ENCODE assay signal across 13 cellular contexts in the genomic region with DNA sequence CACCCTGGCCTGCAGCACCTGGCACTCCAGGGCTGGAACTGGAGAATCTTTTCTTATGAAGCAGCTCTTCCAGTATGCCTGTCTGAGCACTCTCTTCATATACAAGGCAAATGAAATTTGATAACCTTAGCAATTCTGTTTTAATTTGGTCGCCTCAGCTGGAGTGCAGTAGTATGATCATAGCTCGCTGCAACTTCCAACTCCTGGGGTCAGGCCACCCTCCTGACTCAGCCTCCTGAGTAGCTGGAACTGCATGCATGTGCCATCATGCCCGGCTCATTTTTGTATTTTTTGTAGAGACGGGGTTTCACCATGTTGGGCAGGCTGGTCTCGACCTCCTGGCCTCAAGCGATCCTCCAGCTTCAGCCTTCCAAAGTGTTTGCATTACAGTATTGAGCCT.
DNase-seq lines count a peak whose midpoint lies in the region; ATAC-seq and TF ChIP-seq lines count a peak whose summit lies in the region.
"Had no signal": no experiment of that assay in that cellular context is flagged by ENCODE, and none has a peak within 500 bp of the region (broad histone marks: within the 10 kb centered on the region; RNA-seq: fewer than 3 reads in every experiment).

No MANE protein-coding gene starts in this region.

- peak; percentile 61 for DNase-seq in MCF 10A (ENCODE audit: unreplicated experiment)
- DNase-seq in breast epithelium (ENCODE audit: low spot score in 2 of 2): no peak
- peak; percentile 79 for DNase-seq in NCI-H345 (lab: John Stamatoyannopoulos, UW)
- DNase-seq in dermis blood vessel endothelial cell: peak; percentile 19
- DNase-seq in RKO (ENCODE audit: low spot score): no peak
- DNase-seq in endothelial cell (ENCODE audit: low spot score): no peak
- no peak for DNase-seq in natural killer cell
- DNase-seq: DMS79 treated with DMSO at 0.1 percent for 48 hours; Kasumi-1; NCI-H524 treated with DMSO at 0.1 percent for 48 hours; stimulated activated CD4-positive, alpha-beta T cell treated with anti-CD3 and anti-CD28 coated beads, Interleukin-4, amount 100 ng/mL, for 24 hours had no signal

- H3K36me3 ChIP-seq in breast epithelium: no peaks in the 10 kb centered on the region

- no peaks in the 10 kb centered on the region for H3K4me1 ChIP-seq in breast epithelium

- no peaks in the 10 kb centered on the region for H3K9me3 ChIP-seq in breast epithelium
- H3K9me3 ChIP-seq: upper lobe of left lung had no signal

- H3K36me3 Mint-ChIP-seq in MCF 10A (ENCODE audit: insufficient read depth, unreplicated experiment): peaks cover 6% of the 10 kb centered on the region
- peaks cover 15% of the 10 kb centered on the region for H3K36me3 Mint-ChIP-seq in endothelial cell (ENCODE audit: low read depth, unreplicated experiment)
- no peaks in the 10 kb centered on the region for H3K36me3 Mint-ChIP-seq in natural killer cell

- H3K9me3 Mint-ChIP-seq in MCF 10A (ENCODE audit: unreplicated experiment): no peaks in the 10 kb centered on the region
- no peaks in the 10 kb centered on the region for H3K9me3 Mint-ChIP-seq in endothelial cell (ENCODE audit: unreplicated experiment)
- H3K9me3 Mint-ChIP-seq in natural killer cell: no peaks in the 10 kb centered on the region
- H3K9me3 Mint-ChIP-seq: stimulated activated effector memory CD8-positive, alpha-beta T cell treated with anti-CD3 and anti-CD28 coated beads, Interleukin-12 subunit alpha, Interleukin-12 subunit beta, amount 100 ng/mL, for 72 hours had no signal

- H3K4me3 Mint-ChIP-seq in MCF 10A (ENCODE audit: unreplicated experiment) (no peak overlapping the region), endothelial cell (ENCODE audit: unreplicated experiment) (no peak overlapping the region), natural killer cell (no peak overlapping the region)
- H3K4me3 Mint-ChIP-seq: stimulated activated effector memory CD8-positive, alpha-beta T cell treated with anti-CD3 and anti-CD28 coated beads, Interleukin-12 subunit alpha, Interleukin-12 subunit beta, amount 100 ng/mL, for 72 hours had no signal

- no peak overlapping the region for H3K27ac Mint-ChIP-seq in MCF 10A (ENCODE audit: low read depth, unreplicated experiment)
- H3K27ac Mint-ChIP-seq in endothelial cell (ENCODE audit: unreplicated experiment): no peak overlapping the region
- H3K27ac Mint-ChIP-seq in natural killer cell: no peak overlapping the region

- no peak for TF ChIP-seq POLR2A in breast epithelium (IDR thresholded peaks at IDR 0.05)

- no peak overlapping the region for H3K4me3 ChIP-seq in breast epithelium
- H3K4me3 ChIP-seq: upper lobe of left lung had no signal

- TF ChIP-seq CTCF in MCF 10A (IDR thresholded peaks at IDR 0.05; ENCODE audit: unreplicated experiment) (no peak), breast epithelium (IDR thresholded peaks at IDR 0.05) (no peak), endothelial cell (IDR thresholded peaks at IDR 0.05; ENCODE audit: unreplicated experiment) (no peak), natural killer cell (IDR thresholded peaks at IDR 0.05) (no peak)

- ATAC-seq in natural killer cell: no peak
- ATAC-seq: stimulated activated effector memory CD8-positive, alpha-beta T cell treated with anti-CD3 and anti-CD28 coated beads, Interleukin-12 subunit alpha, Interleukin-12 subunit beta, amount 100 ng/mL, for 72 hours had no signal

- BruUV-seq in MCF 10A (replicated peaks; lab: Mats Ljungman, UMichigan): no TSS peak

- H3K27ac ChIP-seq in breast epithelium: no peak overlapping the region
- H3K27ac ChIP-seq: upper lobe of left lung had no signal

- no peaks in the 10 kb centered on the region for H3K27me3 ChIP-seq in breast epithelium
- H3K27me3 ChIP-seq: upper lobe of left lung had no signal

- intact Hi-C loops in MCF 10A (cut with micrococcal nuclease) (no loop called here), breast epithelium (cut with DNase I; ENCODE audit: low total_unique reads) (no loop called here), natural killer cell (cut with micrococcal nuclease) (no loop called here)

- CTCF ChIA-PET in MCF 10A (lab: Yijun Ruan, JAX): interaction anchor here (0.6 to 0.9 kb wide), 4 partner anchors 18 to 1611 kb away, joined by 3 to 6 read pairs (median 4); no protein-coding TSS in a partner anchor

- H3K27me3 Mint-ChIP-seq in MCF 10A (ENCODE audit: insufficient read depth, unreplicated experiment): no peaks in the 10 kb centered on the region
- peaks cover 5% of the 10 kb centered on the region for H3K27me3 Mint-ChIP-seq in endothelial cell (ENCODE audit: unreplicated experiment)
- H3K27me3 Mint-ChIP-seq in natural killer cell (ENCODE audit: low read depth in 2 of 2): no peaks in the 10 kb centered on the region

- H3K4me1 Mint-ChIP-seq in MCF 10A (ENCODE audit: insufficient read depth, unreplicated experiment): peaks cover 14% of the 10 kb centered on the region
- peaks cover 2% of the 10 kb centered on the region for H3K4me1 Mint-ChIP-seq in endothelial cell (ENCODE audit: unreplicated experiment)
- peaks cover 25 to 37% of the 10 kb centered on the region in 2 donors for H3K4me1 Mint-ChIP-seq in natural killer cell

- POLR2A ChIA-PET in MCF 10A (lab: Yijun Ruan, JAX): interaction anchor here (0.7 to 1.2 kb wide), 3 partner anchors 11 to 396 kb away, joined by 3 to 4 read pairs (median 4); no protein-coding TSS in a partner anchor

Comparison
In these comparisons a context has a peak if more than half of its experiments do, and no peak if none do; other contexts are left out.
1. DNase-seq: peak in MCF 10A (single experiment), NCI-H345 (single experiment) and dermis blood vessel endothelial cell (single experiment); none in breast epithelium (0 of 2), RKO (single experiment), endothelial cell (single experiment) and natural killer cell (single experiment).